ENCODE assay signal across 8 cellular contexts in the genomic region with DNA sequence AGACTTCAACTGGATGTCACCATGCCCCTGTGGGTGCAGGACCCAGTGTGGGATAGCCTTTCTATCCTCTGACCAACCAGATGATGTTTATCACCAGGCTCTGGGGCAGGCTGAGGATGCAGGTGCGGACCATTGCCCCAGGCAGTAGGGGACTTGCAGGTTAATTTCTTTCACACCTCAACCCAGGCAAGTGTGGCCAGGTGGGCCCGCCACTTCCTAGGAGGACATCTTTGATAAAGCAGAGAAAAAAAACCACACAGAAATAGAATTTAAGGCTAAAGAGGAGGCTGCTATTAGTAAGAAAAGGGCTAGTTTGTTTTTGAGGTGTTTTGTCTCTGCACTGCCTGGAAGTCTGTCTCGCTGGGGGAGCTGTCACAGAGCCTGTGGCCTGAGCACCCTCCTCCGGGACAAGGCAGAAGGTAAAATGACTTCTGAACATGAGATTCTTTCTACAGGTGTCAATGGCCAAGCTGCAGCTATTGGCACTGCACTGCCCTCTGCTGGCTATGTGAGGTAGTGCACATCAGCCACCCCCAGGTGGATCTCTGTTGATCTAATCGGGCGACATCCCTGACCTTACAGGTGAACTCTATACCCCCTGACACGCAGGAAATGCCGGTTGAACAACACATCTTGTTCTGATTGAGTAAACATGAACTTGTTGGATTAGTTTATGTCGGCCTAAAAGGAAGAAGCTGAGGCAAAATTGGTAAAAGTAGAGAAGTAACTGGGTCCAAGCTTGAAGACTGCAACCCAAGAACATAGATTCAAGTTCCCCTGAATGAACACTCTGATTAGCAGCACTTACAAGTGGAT. TPM values are rescaled to one million over a fixed set of nuclear protein-coding genes. Genes with fewer than 3 reads are reported as not detected.
DNase-seq lines count a peak whose midpoint lies in the region; ATAC-seq, FAIRE-seq and TF ChIP-seq lines count a peak whose summit lies in the region.

No MANE protein-coding gene starts in this region.

- no peak overlapping the region for H2AFZ ChIP-seq in endothelial cell of umbilical vein (ENCODE audit: low read depth, low read length)

- H3K27me3 Mint-ChIP-seq in CD4-positive, alpha-beta memory T cell: no peaks in the 10 kb centered on the region
- no peaks in the 10 kb centered on the region for H3K27me3 Mint-ChIP-seq in naive thymus-derived CD4-positive, alpha-beta T cell

- peak overlapping the region; percentile 57 to 90 (median 85) for H3K27ac Mint-ChIP-seq in CD4-positive, alpha-beta memory T cell
- H3K27ac Mint-ChIP-seq in naive thymus-derived CD4-positive, alpha-beta T cell: peak overlapping the region; percentile 59 to 88 (median 81)

- peak; percentile 86 for FAIRE-seq in endothelial cell of umbilical vein (lab: Jason Lieb, UNC)

- no peaks in the 10 kb centered on the region for H3K79me2 ChIP-seq in endothelial cell of umbilical vein (ENCODE audit: control insufficient read depth, insufficient read depth, low read length)

- peak; percentile 97 for TF ChIP-seq CTCF in endothelial cell of umbilical vein (IDR thresholded peaks at IDR 0.05; ENCODE audit: extremely low read depth in 1 of 2, insufficient read depth in 1 of 2, low read depth in 1 of 2, low read length in 2 of 2)

- CTCF ChIA-PET in CD4-positive, alpha-beta memory T cell (lab: Charles Lee; ENCODE audit: partially characterized antibody): interaction anchor here (0.7 to 13.3 kb wide), 36 partner anchors 9 to 173 kb away, joined by 3 to 218 read pairs (median 4); partner anchors contain the start of genes PKD1L1 and UPP1
- CTCF ChIA-PET in endothelial cell of umbilical vein (lab: Charles Lee): interaction anchor here (0.6 to 6.4 kb wide), 47 partner anchors 8 to 843 kb away, joined by 3 to 149 read pairs (median 5); partner anchors contain the start of genes C7orf57, PKD1L1 and UPP1
- CTCF ChIA-PET in naive thymus-derived CD4-positive, alpha-beta T cell (lab: Charles Lee): interaction anchor here (0.6 to 8.0 kb wide), 16 partner anchors 9 to 165 kb away, joined by 3 to 91 read pairs (median 4); partner anchors contain the start of gene C7orf57

- peak overlapping the region in 2 of 8 donors; percentile 2 to 13 for H3K4me3 Mint-ChIP-seq in CD4-positive, alpha-beta memory T cell
- H3K4me3 Mint-ChIP-seq in naive thymus-derived CD4-positive, alpha-beta T cell: peak overlapping the region in 4 of 10 donors; percentile 0 to 35 (median 20)

- intact Hi-C loops in CD4-positive, alpha-beta memory T cell (cut with micrococcal nuclease): loop anchor here (1.0 kb wide), 6 partner anchors 21 to 165 kb away; partner anchors contain the start of genes C7orf57, HUS1 and UPP1
- intact Hi-C loops in endothelial cell of umbilical vein (cut with micrococcal nuclease): loop anchor here (1.0 to 10.0 kb wide), 6 partner anchors 45 to 845 kb away; partner anchors contain the start of gene C7orf57
- intact Hi-C loops in naive thymus-derived CD4-positive, alpha-beta T cell (cut with micrococcal nuclease): loop anchor here (1.0 to 2.0 kb wide), 10 partner anchors 12 to 165 kb away; partner anchors contain the start of genes C7orf57 (in 2 of the 2), UPP1 (in 2 of the 2) and HUS1 (in 1 of the 2)

- no peak overlapping the region for H3K4me3 ChIP-seq in CD4-positive, alpha-beta memory T cell (ENCODE audit: low read length in 2 of 2)
- no peak overlapping the region for H3K4me3 ChIP-seq in endothelial cell of umbilical vein (replicated peaks in 1 of 3; ENCODE audit: insufficient read depth in 1 of 3, low read depth in 1 of 3, low read length in 3 of 3)
- H3K4me3 ChIP-seq in naive thymus-derived CD4-positive, alpha-beta T cell (ENCODE audit: low read length): no peak overlapping the region

- H3K27me3 ChIP-seq in CD4-positive, alpha-beta memory T cell (ENCODE audit: insufficient read depth, low read length): no peaks in the 10 kb centered on the region
- H3K27me3 ChIP-seq in endothelial cell of umbilical vein (ENCODE audit: control insufficient read depth in 2 of 2, insufficient read depth in 2 of 2, low read length in 2 of 2): no peaks in the 10 kb centered on the region
- H3K27me3 ChIP-seq in naive thymus-derived CD4-positive, alpha-beta T cell (ENCODE audit: control insufficient read depth in 2 of 2, insufficient read depth in 2 of 2, low read length in 2 of 2): no peaks in the 10 kb centered on the region

- no peaks in the 10 kb centered on the region for H4K20me1 ChIP-seq in endothelial cell of umbilical vein (replicated peaks; ENCODE audit: control insufficient read depth, extremely low read depth, insufficient read depth, low read length)

- peaks cover 8 to 16% (median 11%) of the 10 kb centered on the region in 4 donors for H3K4me1 Mint-ChIP-seq in CD4-positive, alpha-beta memory T cell
- H3K4me1 Mint-ChIP-seq in naive thymus-derived CD4-positive, alpha-beta T cell: peaks cover 10 to 32% (median 11%) of the 10 kb centered on the region in 7 donors

- no peaks in the 10 kb centered on the region for H3K9me3 Mint-ChIP-seq in CD4-positive, alpha-beta memory T cell
- H3K9me3 Mint-ChIP-seq in naive thymus-derived CD4-positive, alpha-beta T cell: no peaks in the 10 kb centered on the region

- no peak overlapping the region for H3K4me2 ChIP-seq in endothelial cell of umbilical vein (ENCODE audit: insufficient read depth, low read length)

- POLR2A ChIA-PET in CD4-positive, alpha-beta memory T cell (lab: Charles Lee; ENCODE audit: partially characterized antibody): interaction anchor here (0.7 to 5.1 kb wide), 8 partner anchors 12 to 166 kb away, joined by 3 to 66 read pairs (median 4); partner anchors contain the start of gene UPP1
- POLR2A ChIA-PET in endothelial cell of umbilical vein (lab: Charles Lee): no interaction called here
- POLR2A ChIA-PET in naive thymus-derived CD4-positive, alpha-beta T cell (lab: Charles Lee): interaction anchor here (1.0 to 5.2 kb wide), 9 partner anchors 10 to 165 kb away, joined by 3 to 37 read pairs (median 5); partner anchors contain the start of genes C7orf57, HUS1 and UPP1

- no peak overlapping the region for H3K9ac ChIP-seq in endothelial cell of umbilical vein (replicated peaks; ENCODE audit: extremely low read depth, insufficient read depth, low read length)

- H3K36me3 Mint-ChIP-seq in CD4-positive, alpha-beta memory T cell: peaks cover 36 to 48% of the 10 kb centered on the region in 2 donors
- peaks cover 3 to 25% (median 20%) of the 10 kb centered on the region in 5 donors for H3K36me3 Mint-ChIP-seq in naive thymus-derived CD4-positive, alpha-beta T cell

- no peak overlapping the region for H3K27ac ChIP-seq in CD4-positive, alpha-beta memory T cell (ENCODE audit: low read depth, low read length)
- no peak overlapping the region for H3K27ac ChIP-seq in endothelial cell of umbilical vein (ENCODE audit: insufficient read depth, low read depth, low read length)
- peak overlapping the region; percentile 10 for H3K27ac ChIP-seq in naive thymus-derived CD4-positive, alpha-beta T cell (ENCODE audit: low read depth, low read length)

- peaks cover 13% of the 10 kb centered on the region for H3K4me1 ChIP-seq in CD4-positive, alpha-beta memory T cell (ENCODE audit: insufficient read depth, low read length)
- H3K4me1 ChIP-seq in endothelial cell of umbilical vein (ENCODE audit: control insufficient read depth, extremely low read depth, insufficient read depth, low read length): no peaks in the 10 kb centered on the region
- H3K4me1 ChIP-seq in naive thymus-derived CD4-positive, alpha-beta T cell (ENCODE audit: control insufficient read depth in 2 of 2, insufficient read depth in 2 of 2, low read length in 2 of 2): peaks cover 8 to 14% of the 10 kb centered on the region in 2 donors

- no peak for TF ChIP-seq POLR2A in endothelial cell of umbilical vein (IDR thresholded peaks at IDR 0.05; ENCODE audit: low read depth, low read length)

- ATAC-seq in HG03280 (IDR thresholded peaks at IDR 0.05; ENCODE audit: unreplicated experiment): peak; percentile 84
- ATAC-seq in naive thymus-derived CD4-positive, alpha-beta T cell: peak; percentile 97

- no peaks in the 10 kb centered on the region for H3K9me3 ChIP-seq in CD4-positive, alpha-beta memory T cell (ENCODE audit: control insufficient read depth in 1 of 2, low read length in 2 of 2)
- H3K9me3 ChIP-seq in endothelial cell of umbilical vein (replicated peaks; ENCODE audit: control insufficient read depth, insufficient read depth, low read length): no peaks in the 10 kb centered on the region
- no peaks in the 10 kb centered on the region for H3K9me3 ChIP-seq in naive thymus-derived CD4-positive, alpha-beta T cell (ENCODE audit: control insufficient read depth in 2 of 3, low read length in 3 of 3)

- no peaks in the 10 kb centered on the region for H3K9me1 ChIP-seq in endothelial cell of umbilical vein (replicated peaks; ENCODE audit: control insufficient read depth, extremely low read depth, insufficient read depth, low read length)

- dilution Hi-C loops in endothelial cell of umbilical vein (cut with MboI; ENCODE audit: extremely low pct_ligation_motif_present, low sequenced_read_pairs): no loop called here

- peak; percentile 81 to 86 (median 84) for DNase-seq in CD4-positive, alpha-beta memory T cell
- DNase-seq in GM19238 (ENCODE audit: insufficient read length, low spot score): peak; percentile 54
- DNase-seq in NCI-H748 treated with DMSO at 0.1 percent for 48 hours (lab: John Stamatoyannopoulos, UW): peak; percentile 25
- peak; percentile 51 to 92 (median 83) for DNase-seq in activated CD8-positive, alpha-beta memory T cell treated with anti-CD3 and anti-CD28 coated beads for 48 hours (ENCODE audit: low read depth in 2 of 3, low spot score in 2 of 3)
- DNase-seq in endothelial cell of umbilical vein (ENCODE audit: low read depth, low spot score): peak; percentile 69
- DNase-seq in naive thymus-derived CD4-positive, alpha-beta T cell: peak; percentile 74 to 91 (median 85)
- DNase-seq in stimulated activated naive CD4-positive, alpha-beta T cell (lab: John Stamatoyannopoulos, UW): peak; percentile 71 to 92 (median 83)

- BruUV-seq in endothelial cell of umbilical vein (replicated peaks; lab: Mats Ljungman, UMichigan): no TSS peak

- H3K36me3 ChIP-seq in CD4-positive, alpha-beta memory T cell (ENCODE audit: insufficient read depth, low read length): peaks cover 35% of the 10 kb centered on the region
- peaks cover 12 to 26% of the 10 kb centered on the region in 2 experiments for H3K36me3 ChIP-seq in endothelial cell of umbilical vein (ENCODE audit: control insufficient read depth in 2 of 2, extremely low read depth in 1 of 2, insufficient read depth in 2 of 2, low read length in 2 of 2)
- H3K36me3 ChIP-seq in naive thymus-derived CD4-positive, alpha-beta T cell (ENCODE audit: control insufficient read depth in 2 of 3, insufficient read depth in 3 of 3, low read length in 3 of 3): peaks cover 4 to 44% (median 12%) of the 10 kb centered on the region in 3 experiments

RNA-seq across cellular contexts. Expression of gene UPP1, which starts 21.0 kb away (rescaled TPM):
- 10 to 100 TPM; 52.7 to 54.2 TPM for total RNA-seq in CD4-positive, alpha-beta memory T cell
- polyA plus RNA-seq in CD4-positive, alpha-beta memory T cell: 100 to 1,000 TPM; 107 to 123 TPM
- total RNA-seq in endothelial cell of umbilical vein: 53.6 and 60.7 TPM in 2 replicates
- 66.0 and 71.0 TPM in 2 replicates for polyA plus RNA-seq in endothelial cell of umbilical vein
- 46.7 and 47.7 TPM in 2 replicates for polyA plus RNA-seq in endothelial cell of umbilical vein (2011; cell fraction: cytosol; rRNA removed)
- polyA plus RNA-seq in endothelial cell of umbilical vein (2011; cell fraction: nucleus; rRNA removed): 86.8 and 114 TPM in 2 replicates
- 36.9 and 66.7 TPM in 2 replicates for polyA plus RNA-seq in endothelial cell of umbilical vein (2012)
- polyA minus RNA-seq in endothelial cell of umbilical vein: 26.0 and 26.7 TPM in 2 replicates
- 12.7 TPM for polyA minus RNA-seq in endothelial cell of umbilical vein (2011; cell fraction: cytosol; rRNA and poly(A)+ RNA removed)
- polyA minus RNA-seq in endothelial cell of umbilical vein (2011; cell fraction: nucleus; rRNA and poly(A)+ RNA removed): 46.5 and 49.2 TPM in 2 replicates
- total RNA-seq in naive thymus-derived CD4-positive, alpha-beta T cell: 100 to 1,000 TPM in 1 of 5 experiments, 10 to 100 TPM in 4; 40.2 to 143 (median 89.4) TPM
- polyA plus RNA-seq in naive thymus-derived CD4-positive, alpha-beta T cell: 100 to 1,000 TPM; 119 to 121 TPM

Comparison
In these comparisons a context has a peak if more than half of its experiments do, and no peak if none do; other contexts are left out.
1. DNase-seq: peak in every context shown above with its lines; median percentile 85 in naive thymus-derived CD4-positive, alpha-beta T cell; 84 in CD4-positive, alpha-beta memory T cell; 83 in activated CD8-positive, alpha-beta memory T cell treated with anti-CD3 and anti-CD28 coated beads for 48 hours; 83 in stimulated activated naive CD4-positive, alpha-beta T cell; 69 in endothelial cell of umbilical vein; 54 in GM19238; 25 in NCI-H748 treated with DMSO at 0.1 percent for 48 hours.